ENCODE assay signal across 1 cellular context in genomic region chr3:160162440-160162839, GRCh38.
TF ChIP-seq lines count a peak whose summit lies in the region.

No MANE protein-coding gene starts in this region.

TF ChIP-seq in WTC11, 78 proteins besides CTCF, POLR2A, EP300 and RAD21 (continued from another document):
- TF ChIP-seq, protein P1, sequence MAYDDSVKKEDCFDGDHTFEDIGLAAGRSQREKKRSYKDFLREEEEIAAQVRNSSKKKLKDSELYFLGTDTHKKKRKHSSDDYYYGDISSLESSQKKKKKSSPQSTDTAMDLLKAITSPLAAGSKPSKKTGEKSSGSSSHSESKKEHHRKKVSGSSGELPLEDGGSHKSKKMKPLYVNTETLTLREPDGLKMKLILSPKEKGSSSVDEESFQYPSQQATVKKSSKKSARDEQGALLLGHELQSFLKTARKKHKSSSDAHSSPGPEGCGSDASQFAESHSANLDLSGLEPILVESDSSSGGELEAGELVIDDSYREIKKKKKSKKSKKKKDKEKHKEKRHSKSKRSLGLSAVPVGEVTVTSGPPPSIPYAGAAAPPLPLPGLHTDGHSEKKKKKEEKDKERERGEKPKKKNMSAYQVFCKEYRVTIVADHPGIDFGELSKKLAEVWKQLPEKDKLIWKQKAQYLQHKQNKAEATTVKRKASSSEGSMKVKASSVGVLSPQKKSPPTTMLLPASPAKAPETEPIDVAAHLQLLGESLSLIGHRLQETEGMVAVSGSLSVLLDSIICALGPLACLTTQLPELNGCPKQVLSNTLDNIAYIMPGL (CRISPR knock-in tag; IDR thresholded peaks at IDR 0.05) = no peak
- TF ChIP-seq, protein P2, sequence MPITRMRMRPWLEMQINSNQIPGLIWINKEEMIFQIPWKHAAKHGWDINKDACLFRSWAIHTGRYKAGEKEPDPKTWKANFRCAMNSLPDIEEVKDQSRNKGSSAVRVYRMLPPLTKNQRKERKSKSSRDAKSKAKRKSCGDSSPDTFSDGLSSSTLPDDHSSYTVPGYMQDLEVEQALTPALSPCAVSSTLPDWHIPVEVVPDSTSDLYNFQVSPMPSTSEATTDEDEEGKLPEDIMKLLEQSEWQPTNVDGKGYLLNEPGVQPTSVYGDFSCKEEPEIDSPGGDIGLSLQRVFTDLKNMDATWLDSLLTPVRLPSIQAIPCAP (CRISPR knock-in tag; IDR thresholded peaks at IDR 0.05) = no peak
